ENCODE assay signal across 9 cellular contexts in genomic region chr4:157128395-157128794, GRCh38. TPM values are rescaled to one million over a fixed set of nuclear protein-coding genes. Genes with fewer than 3 reads are reported as not detected.
A peak's percentile ranks its signal among the peaks of the same experiment; 100 is the strongest.
DNase-seq lines count a peak whose midpoint lies in the region; ATAC-seq, FAIRE-seq and TF ChIP-seq lines count a peak whose summit lies in the region.
"Had no signal": no experiment of that assay in that cellular context is flagged by ENCODE, and none has a peak within 500 bp of the region (broad histone marks: within the 10 kb centered on the region; RNA-seq: fewer than 3 reads in every experiment).

No MANE protein-coding gene starts in this region.

- H3K4me1 Mint-ChIP-seq in GM23338, result peaks cover 3% of the 10 kb centered on the region; the same call in 1 of the 3 replicates
- peaks cover 3% of the 10 kb centered on the region for H3K4me1 Mint-ChIP-seq in endodermal cell

- no peaks in the 10 kb centered on the region for H3F3A ChIP-seq in GM23338 (replicated peaks; ENCODE audit: low read depth)

- H3K27ac ChIP-seq in GM23338 (ENCODE audit: low read depth), result no peak overlapping the region
- H3K27ac ChIP-seq in endodermal cell (ENCODE audit: low read depth, low read length), result no peak overlapping the region
- H3K27ac ChIP-seq in pancreas, result no peak overlapping the region

- H3K27me3 ChIP-seq in GM23338 (ENCODE audit: insufficient read depth) (no peaks in the 10 kb centered on the region), endodermal cell (ENCODE audit: control insufficient read depth, insufficient read depth, low read length, poor library complexity, severe bottlenecking) (no peaks in the 10 kb centered on the region), pancreas (no peaks in the 10 kb centered on the region)

- H3K9ac ChIP-seq in endodermal cell (ENCODE audit: extremely low read depth, low read length, poor library complexity, severe bottlenecking), result no peak overlapping the region

- H3K9me2 ChIP-seq in GM23338 (ENCODE audit: insufficient read depth), result no peaks in the 10 kb centered on the region

- no peak for FAIRE-seq in pancreas (lab: Jason Lieb, UNC)

- H3K9me3 Mint-ChIP-seq in GM23338 (no peaks in the 10 kb centered on the region), endodermal cell (no peaks in the 10 kb centered on the region)

- H3K4me1 ChIP-seq in GM23338 (ENCODE audit: insufficient read depth) (no peaks in the 10 kb centered on the region), endodermal cell (ENCODE audit: control insufficient read depth, insufficient read depth, low read length) (no peaks in the 10 kb centered on the region), pancreas (no peaks in the 10 kb centered on the region)

- no peak for ATAC-seq in GM23338
- peak in 3 of 4 donors; percentile 69 to 88 (median 70) for ATAC-seq in pancreas
- ATAC-seq in GM19452 (IDR thresholded peaks at IDR 0.05; ENCODE audit: unreplicated experiment), result no peak

- H3K27ac Mint-ChIP-seq in GM23338 (no peak overlapping the region), endodermal cell (no peak overlapping the region)

- DNase-seq in GM23338 (ENCODE audit: low spot score) (peak; percentile 4), NCI-H82 (lab: John Stamatoyannopoulos, UW) (peak; percentile 16), endodermal cell (no peak), pancreas (peak in 1 of 6 donors; percentile 10), RPMI8226 (no peak), 8988T (no peak)
- DNase-seq in stimulated activated naive CD4-positive, alpha-beta T cell (lab: John Stamatoyannopoulos, UW), result no peak
- DNase-seq: stimulated activated CD4-positive, alpha-beta T cell treated with anti-CD3 and anti-CD28 coated beads, Interleukin-15, amount 100 ng/mL, for 24 hours had no signal

- H3K4me2 ChIP-seq in GM23338, result no peak overlapping the region

- H4K20me1 ChIP-seq in GM23338 (replicated peaks; ENCODE audit: insufficient read depth), result no peaks in the 10 kb centered on the region

- TF ChIP-seq CTCF in GM23338 (conservative IDR thresholded peaks at IDR 0.05; ENCODE audit: low read depth in 2 of 2) (peak; percentile 47 to 57), endodermal cell (conservative IDR thresholded peaks at IDR 0.05) (peak; percentile 59), pancreas (IDR thresholded peaks at IDR 0.05) (no peak)

- intact Hi-C loops in pancreas (cut with DNase I), result no loop called here

- H3K27me3 Mint-ChIP-seq in GM23338 (ENCODE audit: insufficient read depth, low read depth, poor library complexity) (no peaks in the 10 kb centered on the region), endodermal cell (ENCODE audit: insufficient read depth) (no peaks in the 10 kb centered on the region)

- H3K36me3 ChIP-seq in GM23338 (ENCODE audit: insufficient read depth), result no peaks in the 10 kb centered on the region
- H3K36me3 ChIP-seq in endodermal cell (ENCODE audit: control insufficient read depth, insufficient read depth, low read length), result no peaks in the 10 kb centered on the region
- H3K36me3 ChIP-seq in pancreas, result no peaks in the 10 kb centered on the region

- no peaks in the 10 kb centered on the region for H3K36me3 Mint-ChIP-seq in GM23338 (ENCODE audit: low read depth)
- no peaks in the 10 kb centered on the region for H3K36me3 Mint-ChIP-seq in endodermal cell (ENCODE audit: low read depth)

- no peak overlapping the region for H3K4me3 Mint-ChIP-seq in GM23338
- H3K4me3 Mint-ChIP-seq in endodermal cell, result no peak overlapping the region

- no peak overlapping the region for H3K4me3 ChIP-seq in GM23338
- H3K4me3 ChIP-seq in endodermal cell (ENCODE audit: low read length), result no peak overlapping the region
- H3K4me3 ChIP-seq in pancreas, result no peak overlapping the region

- H3K9me3 ChIP-seq in endodermal cell (ENCODE audit: control insufficient read depth, low read length), result no peaks in the 10 kb centered on the region
- H3K9me3 ChIP-seq in pancreas, result no peaks in the 10 kb centered on the region

- no peaks in the 10 kb centered on the region for H3K79me2 ChIP-seq in GM23338 (replicated peaks; ENCODE audit: insufficient read depth)

- H2AFZ ChIP-seq in GM23338, result no peak overlapping the region

TF ChIP-seq in GM23338, 12 proteins besides CTCF, POLR2A, EP300 and RAD21 (continues in another document):
- TF ChIP-seq POLR2AphosphoS5 (IDR thresholded peaks at IDR 0.05; ENCODE audit: low read depth), result no peak
- TF ChIP-seq CREB1 (CRISPR knock-in tag; IDR thresholded peaks at IDR 0.05; ENCODE audit: low read depth), result no peak
- no peak for TF ChIP-seq EZH2phosphoT487 (IDR thresholded peaks at IDR 0.05; ENCODE audit: unreplicated experiment)
- no peak for TF ChIP-seq NANOG (IDR thresholded peaks at IDR 0.05; ENCODE audit: borderline replicate concordance)
- TF ChIP-seq REST (IDR thresholded peaks at IDR 0.05; ENCODE audit: unreplicated experiment), result no peak
- TF ChIP-seq EZH2 (IDR thresholded peaks at IDR 0.05; ENCODE audit: low read depth, unreplicated experiment), result no peak
- no peak for TF ChIP-seq ZNF114 (CRISPR knock-in tag; IDR thresholded peaks at IDR 0.05)
- no peak for TF ChIP-seq STAT1 (IDR thresholded peaks at IDR 0.05; ENCODE audit: unreplicated experiment)
- TF ChIP-seq ETS1 (IDR thresholded peaks at IDR 0.05), result no peak

RNA-seq across cellular contexts. Expression of gene GLRB, which starts 52.4 kb away (rescaled TPM):
- 1.0 and 1.9 TPM in 2 replicates for total RNA-seq in GM23338 (2014; rRNA removed; shearing (Covaris generic))
- 1.1 and 1.3 TPM in 2 replicates for polyA plus RNA-seq in GM23338 (2016; fragmentation: Nextera tagmentation; extraction: Ambion mirVana)
- 1 to 10 TPM; 1.1 to 1.6 TPM for total RNA-seq in endodermal cell
- 4.8 TPM for polyA plus RNA-seq in endodermal cell (2013, experiment 1 of 2)
- polyA plus RNA-seq in endodermal cell (2013, experiment 2 of 2), result 3.3 TPM
- 10 to 100 TPM in 1 of 6 donors, 1 to 10 TPM in 5; 4.2 to 11.3 (median 7.7) TPM for total RNA-seq in pancreas
- polyA plus RNA-seq in pancreas, result 1 to 10 TPM; 4.1 to 7.1 TPM

Comparison
In these comparisons a context has a peak if more than half of its experiments do, and no peak if none do; other contexts are left out.
1. ATAC-seq: peak in pancreas (3 of 4); none in GM23338 (single experiment) and GM19452 (single experiment).
2. DNase-seq: peak in GM23338 (single experiment) and NCI-H82 (single experiment); none in endodermal cell (single experiment), stimulated activated naive CD4-positive, alpha-beta T cell (0 of 6), RPMI8226 (single experiment) and 8988T (single experiment).
3. CTCF ChIP-seq: peak in GM23338 (2 of 2) and endodermal cell (single experiment); none in pancreas (0 of 4).